8 cellular contexts compared by ENCODE assay signal in genomic region chr11:6682936-6683861, GRCh38. TPM values are rescaled to one million over a fixed set of nuclear protein-coding genes. Genes with fewer than 3 reads are reported as not detected.
DNase-seq lines count a peak whose midpoint lies in the region; ATAC-seq lines count a peak whose summit lies in the region.

Gene MRPL17, minus strand, starts transcription at chr11:6683340. Its CDS starts 44 bp downstream, at chr11:6683296.

- H3K36me3 ChIP-seq in CD4-positive, CD25-positive, alpha-beta regulatory T cell (ENCODE audit: control insufficient read depth, insufficient read depth, low read length) = peaks cover 12% of the 10 kb centered on the region

- peak; percentile 95 to 97 for ATAC-seq in CD4-positive, CD25-positive, alpha-beta regulatory T cell (ENCODE audit: low read depth in 2 of 2)
- ATAC-seq in GM19395 (IDR thresholded peaks at IDR 0.05; ENCODE audit: unreplicated experiment) (peak; percentile 95), HG03565 (IDR thresholded peaks at IDR 0.05; ENCODE audit: unreplicated experiment) (peak; percentile 82), left lobe of liver (peak; percentile 98)

- H3K27ac Mint-ChIP-seq in CD4-positive, CD25-positive, alpha-beta regulatory T cell = peak within 1 kb of the TSS; percentile 95 to 100 (median 99)
- H3K27ac Mint-ChIP-seq in dendritic cell treated with granulocyte-macrophage colony-stimulating factor and Interleukin-4, amounts not matched to agents 40 ng/mL and 50 ng/mL, for 4 days = peak within 1 kb of the TSS; percentile 96

- H3K27me3 ChIP-seq in CD4-positive, CD25-positive, alpha-beta regulatory T cell (ENCODE audit: control insufficient read depth, insufficient read depth, low read length) = no peaks in the 10 kb centered on the region

- peak within 1 kb of the TSS; percentile 89 for H3K27ac ChIP-seq in CD4-positive, CD25-positive, alpha-beta regulatory T cell (ENCODE audit: insufficient read depth, low read length, poor library complexity, severe bottlenecking)

- H3K9me3 Mint-ChIP-seq in CD4-positive, CD25-positive, alpha-beta regulatory T cell = peaks cover 0 to 2% (median 0%) of the 10 kb centered on the region in 7 donors
- H3K9me3 Mint-ChIP-seq in dendritic cell treated with granulocyte-macrophage colony-stimulating factor and Interleukin-4, amounts not matched to agents 40 ng/mL and 50 ng/mL, for 4 days = no peaks in the 10 kb centered on the region

- peaks cover 10% of the 10 kb centered on the region for H3K36me3 Mint-ChIP-seq in CD4-positive, CD25-positive, alpha-beta regulatory T cell
- peaks cover 31% of the 10 kb centered on the region for H3K36me3 Mint-ChIP-seq in dendritic cell treated with granulocyte-macrophage colony-stimulating factor and Interleukin-4, amounts not matched to agents 40 ng/mL and 50 ng/mL, for 4 days (ENCODE audit: low read depth)

- H3K9me3 ChIP-seq in CD4-positive, CD25-positive, alpha-beta regulatory T cell (ENCODE audit: control insufficient read depth in 2 of 2, low read length in 2 of 2) = no peaks in the 10 kb centered on the region

- H3K4me1 Mint-ChIP-seq in CD4-positive, CD25-positive, alpha-beta regulatory T cell = peaks cover 6 to 44% (median 29%) of the 10 kb centered on the region in 4 donors
- H3K4me1 Mint-ChIP-seq in dendritic cell treated with granulocyte-macrophage colony-stimulating factor and Interleukin-4, amounts not matched to agents 40 ng/mL and 50 ng/mL, for 4 days (ENCODE audit: low read depth) = peaks cover 23% of the 10 kb centered on the region

- peak; percentile 99 to 100 (median 100) for DNase-seq in CD4-positive, CD25-positive, alpha-beta regulatory T cell
- DNase-seq in NCI-H748 treated with DMSO at 0.1 percent for 48 hours (lab: John Stamatoyannopoulos, UW) (peak; percentile 98), left lobe of liver (ENCODE audit: low spot score) (peak; percentile 100)
- DNase-seq in activated CD4-positive, alpha-beta T cell treated with anti-CD3 and anti-CD28 coated beads, Interleukin-2, amount 50 U/mL, for 24 hours (ENCODE audit: low read depth in 1 of 2, low spot score in 1 of 2) = peak; percentile 91 to 100
- DNase-seq in stimulated activated CD4-positive, alpha-beta T cell treated with anti-CD3 and anti-CD28 coated beads, Interleukin-2, amount 100 ng/mL, for 4 hours (ENCODE audit: low read depth) = peak; percentile 99

- intact Hi-C loops in dendritic cell treated with granulocyte-macrophage colony-stimulating factor and Interleukin-4, amounts not matched to agents 40 ng/mL and 50 ng/mL, for 4 days (cut with micrococcal nuclease) = loop anchor here (1.0 to 10.0 kb wide), 5 partner anchors 65 to 298 kb away; partner anchors contain the start of genes ARFIP2, ILK, RRP8 and TIMM10B

- H3K4me3 ChIP-seq in CD4-positive, CD25-positive, alpha-beta regulatory T cell (ENCODE audit: low read depth, low read length) = peak within 1 kb of the TSS; percentile 97

- peaks cover 18% of the 10 kb centered on the region for H3K4me1 ChIP-seq in CD4-positive, CD25-positive, alpha-beta regulatory T cell (ENCODE audit: control insufficient read depth, insufficient read depth, low read length, poor library complexity, severe bottlenecking)

- no peaks in the 10 kb centered on the region for H3K27me3 Mint-ChIP-seq in CD4-positive, CD25-positive, alpha-beta regulatory T cell
- H3K27me3 Mint-ChIP-seq in dendritic cell treated with granulocyte-macrophage colony-stimulating factor and Interleukin-4, amounts not matched to agents 40 ng/mL and 50 ng/mL, for 4 days = peaks cover 5% of the 10 kb centered on the region

- peak within 1 kb of the TSS; percentile 90 to 99 (median 98) for H3K4me3 Mint-ChIP-seq in CD4-positive, CD25-positive, alpha-beta regulatory T cell
- H3K4me3 Mint-ChIP-seq in dendritic cell treated with granulocyte-macrophage colony-stimulating factor and Interleukin-4, amounts not matched to agents 40 ng/mL and 50 ng/mL, for 4 days = peak within 1 kb of the TSS; percentile 98

RNA-seq across cellular contexts. Expression of gene MRPL17, which starts in this region (rescaled TPM):
- total RNA-seq in CD4-positive, CD25-positive, alpha-beta regulatory T cell = 10.0 TPM
- 10 to 100 TPM; 18.5 to 35.5 (median 25.1) TPM for polyA plus RNA-seq in CD4-positive, CD25-positive, alpha-beta regulatory T cell
- 13.5 TPM for total RNA-seq in left lobe of liver

Comparison
In these comparisons a context has a peak if more than half of its experiments do, and no peak if none do; other contexts are left out.
1. Peak in every context shown above with its lines: DNase-seq, ATAC-seq, H3K4me3 ChIP-seq and H3K27ac ChIP-seq.